In the genomic region with DNA sequence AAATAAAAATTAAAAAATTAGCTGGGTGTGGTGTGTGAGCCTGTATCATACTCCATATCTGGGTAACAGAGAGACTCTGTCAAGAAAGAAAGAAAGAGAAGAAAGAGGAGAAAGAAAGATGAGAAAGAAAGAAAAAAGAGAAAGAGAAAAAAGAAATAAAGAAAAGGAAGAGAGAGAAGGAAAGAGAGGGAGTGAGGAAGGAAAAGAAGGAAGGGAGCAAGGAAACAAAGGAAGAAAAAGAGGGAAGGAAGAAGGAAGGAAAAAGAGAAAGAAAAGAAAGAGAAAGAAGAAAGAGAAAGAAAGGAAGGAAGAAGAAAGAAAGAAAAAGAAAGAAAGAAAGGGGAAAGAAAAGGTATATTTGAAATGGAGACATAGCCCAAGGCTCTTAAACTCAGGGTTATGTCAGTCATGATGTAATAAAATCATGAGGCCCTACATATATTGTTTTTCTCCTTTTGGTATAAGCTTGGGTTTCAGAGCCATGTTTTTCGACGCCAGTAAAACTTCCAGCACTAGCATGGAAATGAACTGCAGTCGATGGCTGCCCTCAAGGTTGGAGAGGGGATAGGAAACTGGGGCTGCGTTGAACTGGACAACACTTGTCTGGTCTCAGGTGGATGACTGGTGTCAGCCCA, we compare ENCODE assay signal across 1 cellular context.
TF ChIP-seq lines count a peak whose summit lies in the region.

No MANE protein-coding gene starts in this region.

TF ChIP-seq in IMR-90, 13 proteins besides CTCF, POLR2A, EP300 and RAD21:
- TF ChIP-seq FOS (IDR thresholded peaks at IDR 0.05; ENCODE audit: low read depth, low read length) (no peak), MAFK (IDR thresholded peaks at IDR 0.05; ENCODE audit: low read depth, low read length) (no peak)
TF ChIP-seq in IMR-90: peak in this region for 0.
